ENCODE assay signal across 10 cellular contexts in genomic region chr14:77708749-77709148, GRCh38. TPM values are rescaled to one million over a fixed set of nuclear protein-coding genes. Genes with fewer than 3 reads are reported as not detected.
DNase-seq lines count a peak whose midpoint lies in the region; TF ChIP-seq lines count a peak whose summit lies in the region.
"Had no signal": no experiment of that assay in that cellular context is flagged by ENCODE, and none has a peak within 500 bp of the region (broad histone marks: within the 10 kb centered on the region; RNA-seq: fewer than 3 reads in every experiment).

No MANE protein-coding gene starts in this region.

- TF ChIP-seq POLR2A in tibial nerve (IDR thresholded peaks at IDR 0.05): no peak

- H3K9me3 ChIP-seq in tibial nerve: no peaks in the 10 kb centered on the region

- H3K4me1 Mint-ChIP-seq in activated naive CD4-positive, alpha-beta T cell treated with anti-CD3 and anti-CD28 coated beads for 36 hours (ENCODE audit: low read depth): peaks cover 54% of the 10 kb centered on the region

- WGBS in tibial nerve, 2 donors: 18 to 22% methylated on average over 7 of the region's 7 CpGs

- H3K27ac ChIP-seq in tibial nerve (peak overlapping the region in 2 of 4 donors; percentile 65 to 82), caudate nucleus (ENCODE audit: low read depth, low read length) (no peak overlapping the region)

- in situ Hi-C loops in astrocyte of the spinal cord (cut with HindIII; ENCODE audit: low sequenced_read_pairs): no loop called here

- TF ChIP-seq CTCF in astrocyte of the spinal cord (IDR thresholded peaks at IDR 0.05; ENCODE audit: low read depth, low read length) (no peak), tibial nerve (IDR thresholded peaks at IDR 0.05) (no peak)

- no peak for DNase-seq in activated naive CD4-positive, alpha-beta T cell treated with anti-CD3 and anti-CD28 coated beads for 36 hours
- DNase-seq in activated naive CD4-positive, alpha-beta T cell (lab: John Stamatoyannopoulos, UW): no peak
- no peak for DNase-seq in astrocyte of the spinal cord (ENCODE audit: low read depth, low spot score)
- DNase-seq in medulla oblongata (ENCODE audit: extremely low spot score): peak; percentile 3
- DNase-seq in tibial nerve (ENCODE audit: low spot score in 2 of 2): no peak
- DNase-seq in ecto neural progenitor cell (ENCODE audit: low spot score): no peak
- no peak for DNase-seq in islet precursor cell
- DNase-seq in caudate nucleus (lab: John Stamatoyannopoulos, UW): no peak
- DNase-seq: dermis blood vessel endothelial cell, NCI-H1694 treated with DMSO at 0.1 percent for 48 hours had no signal

- H3K36me3 Mint-ChIP-seq in activated naive CD4-positive, alpha-beta T cell treated with anti-CD3 and anti-CD28 coated beads for 36 hours (ENCODE audit: low read depth): peaks cover 19% of the 10 kb centered on the region

- intact Hi-C loops in activated naive CD4-positive, alpha-beta T cell treated with anti-CD3 and anti-CD28 coated beads for 36 hours (cut with micrococcal nuclease): loop anchor here (1.0 to 5.0 kb wide), 5 partner anchors 53 to 406 kb away; partner anchors contain the start of genes ADCK1, GSTZ1, SNW1 and VIPAS39

- no peaks in the 10 kb centered on the region for H3K9me3 Mint-ChIP-seq in activated naive CD4-positive, alpha-beta T cell treated with anti-CD3 and anti-CD28 coated beads for 36 hours

- H3K27me3 ChIP-seq in tibial nerve: no peaks in the 10 kb centered on the region

- no peaks in the 10 kb centered on the region for H3K27me3 Mint-ChIP-seq in activated naive CD4-positive, alpha-beta T cell treated with anti-CD3 and anti-CD28 coated beads for 36 hours (ENCODE audit: low read depth)

- TF ChIP-seq EP300 in tibial nerve (IDR thresholded peaks at IDR 0.05): no peak

- CTCF ChIA-PET in activated naive CD4-positive, alpha-beta T cell treated with anti-CD3 and anti-CD28 coated beads for 36 hours (lab: Charles Lee): interaction anchor here (0.6 to 1.4 kb wide), 3 partner anchors 10 to 249 kb away, joined by 3 to 5 read pairs (median 3); no protein-coding TSS in a partner anchor

- H3K4me1 ChIP-seq in tibial nerve: peaks cover 6 to 47% (median 25%) of the 10 kb centered on the region in 4 donors

- H3K4me3 ChIP-seq in astrocyte of the spinal cord (ENCODE audit: low read depth, low read length) (peak overlapping the region; percentile 94), tibial nerve (peak overlapping the region; percentile 62 to 99 (median 76))

- H3K36me3 ChIP-seq in tibial nerve: peaks cover 0 to 53% (median 5%) of the 10 kb centered on the region in 3 donors

- H3K27ac Mint-ChIP-seq in activated naive CD4-positive, alpha-beta T cell treated with anti-CD3 and anti-CD28 coated beads for 36 hours: peak overlapping the region; percentile 88

- H3K4me3 Mint-ChIP-seq in activated naive CD4-positive, alpha-beta T cell treated with anti-CD3 and anti-CD28 coated beads for 36 hours: peak overlapping the region; percentile 87

RNA-seq across cellular contexts. Expression of gene SLIRP, which starts 0.8 kb away (rescaled TPM):
- total RNA-seq in activated naive CD4-positive, alpha-beta T cell treated with anti-CD3 and anti-CD28 coated beads for 36 hours: 100 to 1,000 TPM; 134 to 149 TPM
- total RNA-seq in tibial nerve: 100 to 1,000 TPM; 156 to 262 (median 218) TPM

RNA-seq across cellular contexts. Expression of gene ALKBH1, which starts 0.9 kb away (rescaled TPM):
- 10 to 100 TPM; 13.5 to 14.5 TPM for total RNA-seq in activated naive CD4-positive, alpha-beta T cell treated with anti-CD3 and anti-CD28 coated beads for 36 hours
- 10 to 100 TPM in 3 of 4 donors, 1 to 10 TPM in 1; 9.6 to 17.0 (median 13.1) TPM for total RNA-seq in tibial nerve

RNA-seq across cellular contexts. Expression of gene SNW1, which starts 52.2 kb away (rescaled TPM):
- total RNA-seq in activated naive CD4-positive, alpha-beta T cell treated with anti-CD3 and anti-CD28 coated beads for 36 hours: 100 to 1,000 TPM; 117 to 129 TPM
- 10 to 100 TPM; 39.8 to 68.4 (median 43.0) TPM for total RNA-seq in tibial nerve
